Comparison of ENCODE assay signal across 18 cellular contexts in the genomic region with DNA sequence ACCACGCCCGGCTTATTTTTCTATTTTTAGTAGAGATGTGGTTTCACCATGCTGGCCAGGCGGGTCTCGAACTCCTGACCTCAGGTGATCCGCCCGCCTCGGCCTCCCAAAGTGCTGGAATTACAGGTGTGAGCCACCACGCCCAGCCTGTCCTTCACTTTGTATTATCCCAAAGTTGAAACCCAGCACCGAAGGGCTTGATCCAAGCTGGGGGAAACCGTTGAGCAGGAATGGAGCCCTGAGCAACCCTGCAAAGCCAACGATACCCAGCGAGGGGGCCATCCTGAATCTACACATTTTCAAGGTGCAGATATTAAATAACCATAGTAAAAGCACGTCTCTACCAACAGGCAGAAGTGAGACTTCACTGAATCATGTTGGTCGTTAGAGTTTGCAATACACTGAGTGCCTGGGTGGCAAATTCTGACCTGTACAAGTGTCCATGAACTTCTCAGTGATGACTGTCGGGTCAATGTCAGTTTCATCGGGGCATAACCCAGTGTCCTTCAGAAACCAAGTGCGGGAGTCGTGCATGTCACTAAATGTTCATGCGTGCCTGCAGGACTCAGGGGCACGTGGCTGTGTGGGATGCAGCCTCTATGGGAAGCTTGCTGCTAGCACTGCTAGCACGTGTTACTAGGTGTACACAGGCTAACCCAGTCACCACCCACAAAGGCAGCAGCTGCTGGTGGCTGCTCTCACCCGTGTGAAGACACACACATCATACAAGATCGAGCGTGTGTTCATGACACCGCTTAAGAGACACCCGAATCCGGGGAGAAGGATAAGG. TPM values are rescaled to one million over a fixed set of nuclear protein-coding genes. Genes with fewer than 3 reads are reported as not detected.
DNase-seq lines count a peak whose midpoint lies in the region; ATAC-seq and TF ChIP-seq lines count a peak whose summit lies in the region.
"Had no signal": no experiment of that assay in that cellular context is flagged by ENCODE, and none has a peak within 500 bp of the region (broad histone marks: within the 10 kb centered on the region; RNA-seq: fewer than 3 reads in every experiment).

No MANE protein-coding gene starts in this region.

- H3K36me3 Mint-ChIP-seq in activated T-cell treated with anti-CD3 and anti-CD28 coated beads, Interleukin-2, amount 50 U/mL, for 24 hours (ENCODE audit: low read depth) = no peaks in the 10 kb centered on the region
- H3K36me3 Mint-ChIP-seq in activated T-cell treated with anti-CD3 and anti-CD28 coated beads, Interleukin-2, amount 50 U/mL, for 4 hours (ENCODE audit: insufficient read depth) = no peaks in the 10 kb centered on the region
- H3K36me3 Mint-ChIP-seq: CD4-positive, alpha-beta memory T cell had no signal

- ATAC-seq in activated T-cell treated with anti-CD3 and anti-CD28 coated beads, Interleukin-2, amount 50 U/mL, for 4 hours = no peak
- no peak for ATAC-seq in left lobe of liver
- no peak for ATAC-seq in HG03039 (IDR thresholded peaks at IDR 0.05; ENCODE audit: unreplicated experiment)
- ATAC-seq: T-helper 17 cell had no signal

- WGBS in suprapubic skin = 82% methylated on average over 25 of the region's 27 CpGs

- peaks cover 27% of the 10 kb centered on the region for H3K27me3 Mint-ChIP-seq in activated T-cell treated with anti-CD3 and anti-CD28 coated beads, Interleukin-2, amount 50 U/mL, for 24 hours
- H3K27me3 Mint-ChIP-seq in activated T-cell treated with anti-CD3 and anti-CD28 coated beads, Interleukin-2, amount 50 U/mL, for 4 hours (ENCODE audit: low read depth) = peaks cover 35% of the 10 kb centered on the region

- peaks cover 3% of the 10 kb centered on the region for H3K9me3 Mint-ChIP-seq in activated T-cell treated with anti-CD3 and anti-CD28 coated beads, Interleukin-2, amount 50 U/mL, for 24 hours
- no peaks in the 10 kb centered on the region for H3K9me3 Mint-ChIP-seq in activated T-cell treated with anti-CD3 and anti-CD28 coated beads, Interleukin-2, amount 50 U/mL, for 4 hours

- TF ChIP-seq CTCF in suprapubic skin (IDR thresholded peaks at IDR 0.05) = no peak

- TF ChIP-seq POLR2A in suprapubic skin (IDR thresholded peaks at IDR 0.05) = no peak

- no peaks in the 10 kb centered on the region for H3K4me1 Mint-ChIP-seq in activated T-cell treated with anti-CD3 and anti-CD28 coated beads, Interleukin-2, amount 50 U/mL, for 24 hours (ENCODE audit: low read depth)
- H3K4me1 Mint-ChIP-seq in activated T-cell treated with anti-CD3 and anti-CD28 coated beads, Interleukin-2, amount 50 U/mL, for 4 hours (ENCODE audit: low read depth) = no peaks in the 10 kb centered on the region
- H3K4me1 Mint-ChIP-seq: CD4-positive, alpha-beta memory T cell had no signal

- TF ChIP-seq EP300 in suprapubic skin (IDR thresholded peaks at IDR 0.05) = no peak

- no peaks in the 10 kb centered on the region for H3K36me3 ChIP-seq in suprapubic skin
- H3K36me3 ChIP-seq: cardiac muscle cell, vagina had no signal

- peaks cover 62% of the 10 kb centered on the region for H3K27me3 ChIP-seq in suprapubic skin
- H3K27me3 ChIP-seq: vagina had no signal

- peak; percentile 7 for DNase-seq in activated T-cell treated with anti-CD3 and anti-CD28 coated beads, Interleukin-2, amount 50 U/mL, for 24 hours
- no peak for DNase-seq in activated T-cell treated with anti-CD3 and anti-CD28 coated beads, Interleukin-2, amount 50 U/mL, for 4 hours
- DNase-seq in NCI-H1694 treated with DMSO at 0.1 percent for 48 hours (lab: John Stamatoyannopoulos, UW) = peak; percentile 76
- peak; percentile 33 for DNase-seq in left lobe of liver (ENCODE audit: low spot score)
- peak; percentile 31 to 56 for DNase-seq in suprapubic skin (ENCODE audit: low spot score in 2 of 2)
- no peak for DNase-seq in AG08395 (ENCODE audit: low spot score)
- DNase-seq in DMS79 (lab: John Stamatoyannopoulos, UW) = no peak
- DNase-seq: activated CD4-positive, CD25-positive, alpha-beta regulatory T cell; CD4-positive, alpha-beta memory T cell; KG1; NCI-H1048; SHP77 treated with DMSO at 0.1 percent for 48 hours; stimulated activated naive CD4-positive, alpha-beta T cell; T-helper 17 cell had no signal

- H3K9me3 ChIP-seq in suprapubic skin = no peaks in the 10 kb centered on the region
- H3K9me3 ChIP-seq: vagina had no signal

- no peaks in the 10 kb centered on the region for H3K4me1 ChIP-seq in suprapubic skin
- H3K4me1 ChIP-seq: vagina had no signal

- no peak overlapping the region for H3K27ac ChIP-seq in suprapubic skin
- H3K27ac ChIP-seq: cardiac muscle cell, vagina had no signal

- no peak overlapping the region for H3K27ac Mint-ChIP-seq in activated T-cell treated with anti-CD3 and anti-CD28 coated beads, Interleukin-2, amount 50 U/mL, for 24 hours
- H3K27ac Mint-ChIP-seq: CD4-positive, alpha-beta memory T cell; progenitor cell of endocrine pancreas; T-helper 17 cell had no signal

- no peak overlapping the region for H3K4me3 ChIP-seq in suprapubic skin
- H3K4me3 ChIP-seq: cardiac muscle cell, vagina had no signal

- H3K4me3 Mint-ChIP-seq in activated T-cell treated with anti-CD3 and anti-CD28 coated beads, Interleukin-2, amount 50 U/mL, for 24 hours = no peak overlapping the region
- no peak overlapping the region for H3K4me3 Mint-ChIP-seq in activated T-cell treated with anti-CD3 and anti-CD28 coated beads, Interleukin-2, amount 50 U/mL, for 4 hours
- H3K4me3 Mint-ChIP-seq: CD4-positive, alpha-beta memory T cell; T-helper 17 cell had no signal

RNA-seq across cellular contexts. Expression of gene RBFOX3, which starts 10.5 kb away (rescaled TPM):
- total RNA-seq in activated T-cell treated with anti-CD3 and anti-CD28 coated beads, Interleukin-2, amount 50 U/mL, for 4 hours = not detected
- total RNA-seq in left lobe of liver = not detected
- total RNA-seq in suprapubic skin = not detected
- total RNA-seq: CD4-positive, alpha-beta memory T cell had no signal

Comparison
In these comparisons a context has a peak if more than half of its experiments do, and no peak if none do; other contexts are left out.
1. DNase-seq: peak in activated T-cell treated with anti-CD3 and anti-CD28 coated beads, Interleukin-2, amount 50 U/mL, for 24 hours (single experiment), NCI-H1694 treated with DMSO at 0.1 percent for 48 hours (single experiment), left lobe of liver (single experiment) and suprapubic skin (2 of 2); none in activated T-cell treated with anti-CD3 and anti-CD28 coated beads, Interleukin-2, amount 50 U/mL, for 4 hours (single experiment), AG08395 (single experiment) and DMS79 (single experiment).